Comparison of ENCODE assay signal across 9 cellular contexts in genomic region chr5:81117566-81117965, GRCh38.
"Had no signal": no experiment of that assay in that cellular context is flagged by ENCODE, and none has a peak within 500 bp of the region (broad histone marks: within the 10 kb centered on the region; RNA-seq: fewer than 3 reads in every experiment).

No MANE protein-coding gene starts in this region.

- DNase-seq: GM23248, GOT3, H7, H9, HCEC 1CT, HFFc6 had no signal

- H3K4me2 ChIP-seq: GM23338 had no signal

- H3K9me3 Mint-ChIP-seq: GM23338, H9, HFFc6 had no signal

- H3K4me3 ChIP-seq: GM23248, GM23338, HAP-1 had no signal

- H3K27ac ChIP-seq: GM23248 had no signal

- H3K36me3 ChIP-seq: HAP-1 had no signal

- H3K4me3 Mint-ChIP-seq: GM23338, H9, HFFc6 had no signal

- H3K9me3 ChIP-seq: HAP-1 had no signal

- H3K9ac ChIP-seq: GM23248 had no signal

- H2AFZ ChIP-seq: GM23248, GM23338 had no signal

- ATAC-seq: GM23338, HCT116 had no signal

- H3K27ac Mint-ChIP-seq: GM23338, H9, HFFc6 had no signal
